ENCODE assay signal across 2 cellular contexts in the genomic region with DNA sequence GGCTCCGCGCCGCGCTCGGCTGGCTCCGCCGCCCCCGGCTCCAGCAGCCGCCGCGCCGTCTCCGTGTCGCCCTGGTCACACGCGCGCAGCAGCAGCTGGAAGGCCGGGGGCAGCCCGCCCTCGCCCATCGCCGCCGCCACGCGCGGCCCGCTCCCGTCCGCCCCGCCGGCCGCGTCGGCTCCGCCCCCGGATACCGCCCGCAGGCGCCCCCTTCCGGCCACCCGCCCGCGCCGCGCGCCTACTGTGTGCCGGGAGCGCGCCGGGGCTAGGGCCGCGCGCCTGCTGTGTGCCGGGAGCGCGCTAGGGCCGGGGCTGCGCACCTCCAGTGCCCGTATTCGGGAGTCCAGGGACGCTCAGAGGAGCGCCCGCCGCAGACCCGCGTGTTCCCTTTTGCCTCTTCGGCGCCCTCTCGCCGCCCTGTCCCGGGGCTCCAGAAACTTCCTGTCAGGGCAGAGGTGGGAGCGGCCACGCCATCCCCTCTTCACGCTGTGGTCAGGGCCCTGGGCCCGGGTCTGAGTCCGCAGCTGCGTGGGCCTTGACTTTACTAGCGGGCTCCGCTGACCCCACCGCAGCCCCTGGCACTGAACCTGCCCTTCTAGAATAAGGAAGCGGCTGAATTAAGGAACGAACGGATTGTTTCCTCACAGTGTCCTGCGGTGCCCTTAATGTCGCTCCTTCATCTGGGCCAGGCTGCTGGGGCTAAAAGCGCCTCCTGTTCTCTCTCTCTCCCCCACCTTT.
TF ChIP-seq lines count a peak whose summit lies in the region.

TSS of gene ANKS6 (minus strand) at position 192 of the 738 bp plus-strand sequence. CDS start at position 128, 64 bp downstream.

TF ChIP-seq in IMR-90, 13 proteins besides CTCF, POLR2A, EP300 and RAD21:
- TF ChIP-seq BHLHE40 (IDR thresholded peaks at IDR 0.05; ENCODE audit: low read depth, low read length) (peak; percentile 29; the same call in 1 of the 2 replicates), MXI1 (IDR thresholded peaks at IDR 0.05; ENCODE audit: borderline replicate concordance, low read depth, low read length) (peak; percentile 75; the same call in 1 of the 2 replicates), MAFK (IDR thresholded peaks at IDR 0.05; ENCODE audit: low read depth, low read length) (no peak), SMC3 (IDR thresholded peaks at IDR 0.05; ENCODE audit: low read depth, low read length) (peak; percentile 24), MAZ (IDR thresholded peaks at IDR 0.05; ENCODE audit: borderline replicate concordance, low read depth, low read length) (peak; percentile 78; the same call in 1 of the 2 replicates), USF2 (IDR thresholded peaks at IDR 0.05; ENCODE audit: low read depth, low read length) (no peak)
- TF ChIP-seq, protein P1, sequence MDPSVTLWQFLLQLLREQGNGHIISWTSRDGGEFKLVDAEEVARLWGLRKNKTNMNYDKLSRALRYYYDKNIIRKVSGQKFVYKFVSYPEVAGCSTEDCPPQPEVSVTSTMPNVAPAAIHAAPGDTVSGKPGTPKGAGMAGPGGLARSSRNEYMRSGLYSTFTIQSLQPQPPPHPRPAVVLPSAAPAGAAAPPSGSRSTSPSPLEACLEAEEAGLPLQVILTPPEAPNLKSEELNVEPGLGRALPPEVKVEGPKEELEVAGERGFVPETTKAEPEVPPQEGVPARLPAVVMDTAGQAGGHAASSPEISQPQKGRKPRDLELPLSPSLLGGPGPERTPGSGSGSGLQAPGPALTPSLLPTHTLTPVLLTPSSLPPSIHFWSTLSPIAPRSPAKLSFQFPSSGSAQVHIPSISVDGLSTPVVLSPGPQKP (IDR thresholded peaks at IDR 0.05; ENCODE audit: borderline replicate concordance, low read depth, low read length) = no peak

TF ChIP-seq in SK-N-SH, 30 proteins besides CTCF, POLR2A, EP300 and RAD21:
- TF ChIP-seq NRF1 (IDR thresholded peaks at IDR 0.05; ENCODE audit: low read depth, low read length) = peak; percentile 47
- peak; percentile 45 for TF ChIP-seq GABPA (IDR thresholded peaks at IDR 0.05; ENCODE audit: low read depth)
- peak; percentile 43; the same call in 1 of the 2 replicates for TF ChIP-seq MXI1 (IDR thresholded peaks at IDR 0.05; ENCODE audit: low read depth, low read length)
- 0 out of 2 replicates have a peak, but pooled peaks have one; percentile 22 for TF ChIP-seq POLR2AphosphoS5 (IDR thresholded peaks at IDR 0.05; ENCODE audit: low read depth, low read length)
- no peak for TF ChIP-seq TCF12 (IDR thresholded peaks at IDR 0.05)
- no peak for TF ChIP-seq JUND (IDR thresholded peaks at IDR 0.05)
